Comparison of ENCODE assay signal across 32 cellular contexts in genomic region chrX:148417934-148418333, GRCh38.
DNase-seq lines count a peak whose midpoint lies in the region; ATAC-seq, FAIRE-seq and TF ChIP-seq lines count a peak whose summit lies in the region.
"Had no signal": no experiment of that assay in that cellular context is flagged by ENCODE, and none has a peak within 500 bp of the region (broad histone marks: within the 10 kb centered on the region; RNA-seq: fewer than 3 reads in every experiment).

No MANE protein-coding gene starts in this region.

- H2AFZ ChIP-seq in neuronal stem cell (ENCODE audit: low read length), result no peak overlapping the region
- H2AFZ ChIP-seq: PC-9 had no signal

- no peak overlapping the region for H4K8ac ChIP-seq in neuronal stem cell (ENCODE audit: low read depth, low read length)

- no peak for FAIRE-seq in frontal cortex (lab: Jason Lieb, UNC)
- FAIRE-seq: A204.1, GM12878, HTR-8/SVneo, small intestine, TTC549 had no signal

- H3K4me1 Mint-ChIP-seq in MCF 10A (ENCODE audit: insufficient read depth, unreplicated experiment), result peaks cover 15% of the 10 kb centered on the region
- H3K4me1 Mint-ChIP-seq: activated naive CD4-positive, alpha-beta T cell treated with anti-CD3 and anti-CD28 coated beads, Interleukin-2, amount 50 U/mL, for 24 hours had no signal

- H3K27ac Mint-ChIP-seq in MCF 10A (ENCODE audit: low read depth, unreplicated experiment), result no peak overlapping the region
- H3K27ac Mint-ChIP-seq: activated CD4-positive, alpha-beta T cell treated with anti-CD3 and anti-CD28 coated beads for 36 hours; activated naive CD4-positive, alpha-beta T cell treated with anti-CD3 and anti-CD28 coated beads, Interleukin-2, amount 50 U/mL, for 24 hours; activated T-helper 1 cell treated with anti-CD3 and anti-CD28 coated beads, Interleukin-12 subunit alpha, Interleukin-12 subunit beta, Interleukin-2, Interleukin-4 antibody, amounts not matched to agents 30 ng/mL and 10 ng/mL and 1 ng/mL, durations not matched to agents 14 hours and 24 hours and 36 hours had no signal

- H4K91ac ChIP-seq in neuronal stem cell (ENCODE audit: low read depth, low read length, poor library complexity), result no peak overlapping the region

- no peak overlapping the region for H3K27ac ChIP-seq in breast epithelium
- no peak overlapping the region for H3K27ac ChIP-seq in neuronal stem cell (replicated peaks; ENCODE audit: low read length)
- H3K27ac ChIP-seq in gastrocnemius medialis, result no peak overlapping the region
- H3K27ac ChIP-seq: KMS-11, neutrophil, PC-9, thyroid gland had no signal

- H3K23ac ChIP-seq in neuronal stem cell (ENCODE audit: low read depth, low read length, poor library complexity), result no peak overlapping the region

- H2AK5ac ChIP-seq in neuronal stem cell (ENCODE audit: low read depth, low read length), result no peak overlapping the region

- POLR2A ChIA-PET in MCF 10A (lab: Yijun Ruan, JAX), result no interaction called here

- no peak overlapping the region for H3K14ac ChIP-seq in neuronal stem cell (ENCODE audit: low read length)

- TF ChIP-seq CTCF in MCF 10A (IDR thresholded peaks at IDR 0.05; ENCODE audit: unreplicated experiment) (no peak), breast epithelium (IDR thresholded peaks at IDR 0.05) (no peak), fibroblast of the aortic adventitia (IDR thresholded peaks at IDR 0.05; ENCODE audit: insufficient read depth, low read length) (no peak), gastrocnemius medialis (IDR thresholded peaks at IDR 0.05 in 4 of 5, conservative IDR thresholded peaks at IDR 0.05 in 1 of 5) (no peak)

- no peak overlapping the region for H2BK12ac ChIP-seq in neuronal stem cell (ENCODE audit: low read length)

- H2BK5ac ChIP-seq in neuronal stem cell (ENCODE audit: low read length), result no peak overlapping the region

- no peaks in the 10 kb centered on the region for H3K4me1 ChIP-seq in breast epithelium
- H3K4me1 ChIP-seq in neuronal stem cell (ENCODE audit: control insufficient read depth in 2 of 2, insufficient read depth in 1 of 2, low read depth in 1 of 2, low read length in 2 of 2), result no peaks in the 10 kb centered on the region
- H3K4me1 ChIP-seq in gastrocnemius medialis, result no peaks in the 10 kb centered on the region
- H3K4me1 ChIP-seq: BE2C, thyroid gland had no signal

- peaks cover 0 to 9% of the 10 kb centered on the region in 2 donors for H3K27me3 ChIP-seq in breast epithelium
- no peaks in the 10 kb centered on the region for H3K27me3 ChIP-seq in neuronal stem cell (ENCODE audit: control insufficient read depth in 3 of 3, insufficient read depth in 3 of 3, low read depth in 1 of 3, low read length in 3 of 3)
- H3K27me3 ChIP-seq in gastrocnemius medialis, result no peaks in the 10 kb centered on the region
- H3K27me3 ChIP-seq: BE2C, neutrophil, thyroid gland had no signal

- intact Hi-C loops in MCF 10A (cut with micrococcal nuclease), result no loop called here
- intact Hi-C loops in breast epithelium (cut with DNase I; ENCODE audit: low total_unique reads), result no loop called here
- intact Hi-C loops in gastrocnemius medialis (cut with DNase I; ENCODE audit: low total_unique reads), result no loop called here

- no peak overlapping the region for H3K9ac ChIP-seq in neuronal stem cell (ENCODE audit: low read depth, low read length, poor library complexity)
- H3K9ac ChIP-seq: KMS-11 had no signal

- H3K27me3 Mint-ChIP-seq in MCF 10A (ENCODE audit: insufficient read depth, unreplicated experiment), result no peaks in the 10 kb centered on the region
- H3K27me3 Mint-ChIP-seq: activated naive CD4-positive, alpha-beta T cell treated with anti-CD3 and anti-CD28 coated beads, Interleukin-2, amount 50 U/mL, for 24 hours had no signal

- no peaks in the 10 kb centered on the region for H3K36me3 Mint-ChIP-seq in MCF 10A (ENCODE audit: insufficient read depth, unreplicated experiment)

- H3K4me2 ChIP-seq in neuronal stem cell (ENCODE audit: insufficient read depth, low read length, poor library complexity, severe bottlenecking), result no peak overlapping the region
- H3K4me2 ChIP-seq: KMS-11, PC-9 had no signal

- ATAC-seq in HG02571 (IDR thresholded peaks at IDR 0.05; ENCODE audit: unreplicated experiment) (no peak), gastrocnemius medialis (no peak)
- ATAC-seq: activated CD4-positive, alpha-beta T cell treated with anti-CD3 and anti-CD28 coated beads for 36 hours; GM12878 had no signal

- in situ Hi-C loops in gastrocnemius medialis (cut with MboI; ENCODE audit: low sequenced_read_pairs in 4 of 4), result no loop called here

- TF ChIP-seq POLR2A in breast epithelium (IDR thresholded peaks at IDR 0.05) (no peak), gastrocnemius medialis (IDR thresholded peaks at IDR 0.05) (no peak)

- no peaks in the 10 kb centered on the region for H3K79me1 ChIP-seq in neuronal stem cell (ENCODE audit: low read depth, low read length)

- no CpG with 5 or more reads among the region's 3 CpGs for WGBS in neuronal stem cell (ENCODE audit: extremely low coverage in 2 of 2, insufficient read length in 2 of 2, insufficient replicate concordance in 1 of 2), 2 donors

- H3K9me3 ChIP-seq in breast epithelium (no peaks in the 10 kb centered on the region), neuronal stem cell (replicated peaks in 1 of 2; ENCODE audit: control insufficient read depth in 2 of 2, insufficient read depth in 1 of 2, low read depth in 1 of 2, low read length in 2 of 2) (no peaks in the 10 kb centered on the region), gastrocnemius medialis (no peaks in the 10 kb centered on the region)
- H3K9me3 ChIP-seq: BE2C, neutrophil, thyroid gland had no signal

- peaks cover 11% of the 10 kb centered on the region for H3K9me3 Mint-ChIP-seq in MCF 10A (ENCODE audit: unreplicated experiment)
- H3K9me3 Mint-ChIP-seq: activated naive CD4-positive, alpha-beta T cell treated with anti-CD3 and anti-CD28 coated beads, Interleukin-2, amount 50 U/mL, for 24 hours had no signal

- H3K4ac ChIP-seq in neuronal stem cell (ENCODE audit: low read length), result no peak overlapping the region

- BruUV-seq in MCF 10A (replicated peaks; lab: Mats Ljungman, UMichigan), result no TSS peak

- no peak overlapping the region for H2BK120ac ChIP-seq in neuronal stem cell (ENCODE audit: low read depth, low read length)

- no peak overlapping the region for H3K4me3 Mint-ChIP-seq in MCF 10A (ENCODE audit: unreplicated experiment)
- H3K4me3 Mint-ChIP-seq: activated CD4-positive, alpha-beta T cell treated with anti-CD3 and anti-CD28 coated beads for 36 hours; activated naive CD4-positive, alpha-beta T cell treated with anti-CD3 and anti-CD28 coated beads, Interleukin-2, amount 50 U/mL, for 24 hours; activated T-helper 1 cell treated with anti-CD3 and anti-CD28 coated beads, Interleukin-12 subunit alpha, Interleukin-12 subunit beta, Interleukin-2, Interleukin-4 antibody, amounts not matched to agents 30 ng/mL and 10 ng/mL and 1 ng/mL, durations not matched to agents 14 hours and 24 hours and 36 hours had no signal

- DNase-seq in MCF 10A (ENCODE audit: unreplicated experiment) (peak; percentile 54), breast epithelium (ENCODE audit: low spot score in 2 of 2) (no peak), RPMI7951 (ENCODE audit: low read depth) (peak; percentile 78), fibroblast of the aortic adventitia (ENCODE audit: low read depth) (peak; percentile 40), frontal cortex (ENCODE audit: low spot score in 2 of 2) (no peak), neuronal stem cell (ENCODE audit: low spot score) (no peak), gastrocnemius medialis (no peak)
- DNase-seq: activated CD4-positive, alpha-beta T cell treated with anti-CD3 and anti-CD28 coated beads for 36 hours; aorta; BE2C; DMS79; erythroblast; kidney glomerular epithelial cell; NCI-H1092; NCI-H2029 treated with DMSO at 0.1 percent for 48 hours; NCI-H345; NCI-H82; PC-9; SIG-M5; small intestine; stimulated activated CD4-positive, alpha-beta T cell treated with anti-CD3 and anti-CD28 coated beads, Interleukin-2, amount 100 ng/mL, for 24 hours; stimulated activated naive CD4-positive, alpha-beta T cell treated with Interleukin-2 at 50 U/mL for 16 hours; thyroid gland had no signal

- no peak overlapping the region for H3K4me3 ChIP-seq in breast epithelium
- H3K4me3 ChIP-seq in fibroblast of the aortic adventitia (ENCODE audit: low read depth, low read length), result no peak overlapping the region
- H3K4me3 ChIP-seq in neuronal stem cell (ENCODE audit: low read length in 2 of 2), result no peak overlapping the region
- no peak overlapping the region for H3K4me3 ChIP-seq in gastrocnemius medialis
- H3K4me3 ChIP-seq: GM12878, PC-9, thyroid gland had no signal

- H3K36me3 ChIP-seq in breast epithelium (no peaks in the 10 kb centered on the region), neuronal stem cell (replicated peaks in 1 of 2; ENCODE audit: control insufficient read depth in 2 of 2, insufficient read depth in 2 of 2, low read length in 2 of 2) (no peaks in the 10 kb centered on the region), gastrocnemius medialis (no peaks in the 10 kb centered on the region)
- H3K36me3 ChIP-seq: BE2C, neutrophil, thyroid gland had no signal

- no peak overlapping the region for H3K18ac ChIP-seq in neuronal stem cell (ENCODE audit: low read length)

- CTCF ChIA-PET in MCF 10A (lab: Yijun Ruan, JAX), result no interaction called here

- no peak overlapping the region for H2BK15ac ChIP-seq in neuronal stem cell (ENCODE audit: low read length)

Comparison
In these comparisons a context has a peak if more than half of its experiments do, and no peak if none do; other contexts are left out.
1. DNase-seq: peak in MCF 10A (single experiment), RPMI7951 (single experiment) and fibroblast of the aortic adventitia (single experiment); none in breast epithelium (0 of 2), frontal cortex (0 of 2), neuronal stem cell (single experiment) and gastrocnemius medialis (0 of 2).